ENCODE assay signal across 1 cellular context in genomic region chr11:67033661-67034166, GRCh38.
TF ChIP-seq lines count a peak whose summit lies in the region.

No MANE protein-coding gene starts in this region.

TF ChIP-seq in GM23338, 12 proteins besides CTCF, POLR2A, EP300 and RAD21 (continued from another document):
- TF ChIP-seq REST (IDR thresholded peaks at IDR 0.05; ENCODE audit: unreplicated experiment) (no peak), ZNF462 (CRISPR knock-in tag; IDR thresholded peaks at IDR 0.05) (no peak), EZH2phosphoT487 (IDR thresholded peaks at IDR 0.05; ENCODE audit: unreplicated experiment) (no peak), ZNF114 (CRISPR knock-in tag; IDR thresholded peaks at IDR 0.05) (no peak), JUNB (IDR thresholded peaks at IDR 0.05; ENCODE audit: unreplicated experiment) (no peak)
